7 cellular contexts compared by ENCODE assay signal in the genomic region with DNA sequence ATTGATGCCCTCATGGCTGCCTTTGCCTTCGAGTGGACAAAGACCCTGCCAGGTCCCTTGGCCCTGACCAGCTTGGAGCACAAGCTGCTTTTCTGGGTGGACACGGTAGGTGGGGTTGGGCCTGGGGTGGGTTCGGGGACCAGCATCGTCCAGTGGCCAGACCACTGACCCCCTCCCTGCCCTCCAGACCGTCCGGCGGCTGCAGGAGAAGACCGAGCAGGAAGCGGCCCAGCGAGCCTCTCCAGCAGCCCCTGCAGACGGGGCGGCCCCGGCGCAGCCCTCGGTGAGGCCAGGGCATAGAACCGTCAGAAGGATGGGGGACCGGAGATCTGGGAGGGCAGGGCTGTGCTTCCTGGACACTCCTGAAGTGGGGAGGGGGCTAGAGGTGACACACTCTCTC. TPM values are rescaled to one million over a fixed set of nuclear protein-coding genes. Genes with fewer than 3 reads are reported as not detected.
"Had no signal": no experiment of that assay in that cellular context is flagged by ENCODE, and none has a peak within 500 bp of the region (broad histone marks: within the 10 kb centered on the region; RNA-seq: fewer than 3 reads in every experiment).

No MANE protein-coding gene starts in this region.

- H2AFZ ChIP-seq: GM23338 had no signal

- H3K4me2 ChIP-seq: GM23338 had no signal

- H3K4me3 ChIP-seq: GM23338 had no signal

- FAIRE-seq: HTR-8/SVneo had no signal

- DNase-seq: KG1 had no signal

RNA-seq across cellular contexts. Expression of a gene that starts 27.2 kb away (rescaled TPM):
- total RNA-seq: GM23338, H1, H9, HT-29 had no signal
- polyA plus RNA-seq: GM23338, H1, IgD-negative memory B cell had no signal
